8 cellular contexts compared by ENCODE assay signal in the genomic region with DNA sequence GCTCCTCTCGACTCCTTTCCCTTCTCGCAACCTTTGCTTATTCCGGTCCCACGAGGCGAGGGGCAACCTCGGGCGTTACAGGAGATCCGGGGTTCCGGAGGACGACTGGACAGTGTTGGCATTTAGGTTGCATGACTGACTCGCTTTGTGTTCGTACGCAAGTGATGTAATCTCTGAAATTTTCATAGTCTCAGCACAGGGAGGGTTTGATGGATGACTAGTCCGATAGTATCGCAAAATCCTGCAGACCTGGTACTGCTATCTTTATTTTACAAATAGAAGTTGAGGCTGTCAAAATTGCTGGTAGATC. TPM values are rescaled to one million over a fixed set of nuclear protein-coding genes. Genes with fewer than 3 reads are reported as not detected.
DNase-seq lines count a peak whose midpoint lies in the region; ATAC-seq, FAIRE-seq and TF ChIP-seq lines count a peak whose summit lies in the region.

No MANE protein-coding gene starts in this region.

- peaks cover 8% of the 10 kb centered on the region for H3F3A ChIP-seq in MM.1S (ENCODE audit: insufficient read depth, low read length)
- H3F3A ChIP-seq in neural progenitor cell (ENCODE audit: low read depth), result no peaks in the 10 kb centered on the region

- H2BK12ac ChIP-seq in H1 (ENCODE audit: low read depth, low read length), result no peak overlapping the region

- peaks cover 10% of the 10 kb centered on the region for H3K79me1 ChIP-seq in H1 (ENCODE audit: low read depth, low read length)

- H2AFZ ChIP-seq in MM.1S (ENCODE audit: low read length) (0 out of 2 replicates have a peak overlapping the region, but pooled peaks have one; percentile 42), H1 (ENCODE audit: low read length) (peak overlapping the region; percentile 82; the same call in 1 of the 2 replicates), neural progenitor cell (replicated peaks) (no peak overlapping the region)

- peak overlapping the region; percentile 24 for H3K56ac ChIP-seq in H1 (replicated peaks; ENCODE audit: insufficient read length, low read depth, low read length)

- H3K27ac Mint-ChIP-seq in CD4-positive, alpha-beta T cell, result peak overlapping the region; percentile 66
- H3K27ac Mint-ChIP-seq in neural progenitor cell, result no peak overlapping the region

- no peaks in the 10 kb centered on the region for H3K9me3 Mint-ChIP-seq in CD4-positive, alpha-beta T cell
- no peaks in the 10 kb centered on the region for H3K9me3 Mint-ChIP-seq in neural progenitor cell

- H3K27me3 Mint-ChIP-seq in CD4-positive, alpha-beta T cell, result no peaks in the 10 kb centered on the region
- peaks cover 10% of the 10 kb centered on the region for H3K27me3 Mint-ChIP-seq in neural progenitor cell (ENCODE audit: insufficient read depth, low read depth)

- H3K23me2 ChIP-seq in H1 (ENCODE audit: low read depth, low read length), result peaks cover 15% of the 10 kb centered on the region

- H3K18ac ChIP-seq in H1 (ENCODE audit: extremely low read depth, low read length), result no peak overlapping the region

- no peak overlapping the region for H2AK5ac ChIP-seq in H1 (ENCODE audit: low read depth, low read length)

- peaks cover 5% of the 10 kb centered on the region for H3K4me1 ChIP-seq in MM.1S (ENCODE audit: low read length)
- H3K4me1 ChIP-seq in H1 (replicated peaks in 1 of 4; ENCODE audit: control insufficient read depth in 3 of 4, insufficient read depth in 4 of 4, low read length in 3 of 4), result peaks cover 0 to 9% (median 6%) of the 10 kb centered on the region in 4 experiments; a peak in 6 of 7 replicates
- H3K4me1 ChIP-seq in neural progenitor cell, result peaks cover 3% of the 10 kb centered on the region

- no peak for ATAC-seq in CD4-positive, alpha-beta T cell (ENCODE audit: poor library complexity)
- ATAC-seq in GM21360 (IDR thresholded peaks at IDR 0.05; ENCODE audit: unreplicated experiment) (no peak), HG03159 (IDR thresholded peaks at IDR 0.05; ENCODE audit: unreplicated experiment) (no peak), HG02852 (IDR thresholded peaks at IDR 0.05; ENCODE audit: unreplicated experiment) (no peak)

- H2BK5ac ChIP-seq in H1 (ENCODE audit: low read depth, low read length), result no peak overlapping the region

- H4K20me1 ChIP-seq in MM.1S (ENCODE audit: insufficient read depth, low read length) (no peaks in the 10 kb centered on the region), H1 (replicated peaks in 1 of 2; ENCODE audit: control insufficient read depth in 1 of 2, insufficient read depth in 2 of 2, low read length in 2 of 2) (peaks cover 0 to 17% of the 10 kb centered on the region in 2 experiments), neural progenitor cell (ENCODE audit: low read depth) (peaks cover 15% of the 10 kb centered on the region)

- no peak overlapping the region for H3K23ac ChIP-seq in H1 (ENCODE audit: insufficient read length)

- peak overlapping the region; percentile 51 for H3K27ac ChIP-seq in CD4-positive, alpha-beta T cell (ENCODE audit: low read depth, low read length)
- peak overlapping the region; percentile 22; the same call in 1 of the 2 replicates for H3K27ac ChIP-seq in MM.1S (ENCODE audit: low read length)
- H3K27ac ChIP-seq in H1 (ENCODE audit: low read depth, low read length), result 0 out of 2 replicates have a peak overlapping the region, but pooled peaks have one; percentile 48
- no peak overlapping the region for H3K27ac ChIP-seq in neural progenitor cell

- no peak overlapping the region for H2BK15ac ChIP-seq in H1 (ENCODE audit: low read length)

- 10% methylated on average over 15 of the region's 15 CpGs; no CpG with 5 or more reads in 1 of the 2 experiments for WGBS in H1 (ENCODE audit: extremely low coverage in 1 of 2, insufficient coverage in 1 of 2, insufficient read length in 1 of 2, insufficient replicate concordance in 2 of 2, low coverage in 1 of 2, low lambda C conversion rate in 2 of 2, missing lambda C conversion rate in 1 of 2), 2 experiments

- H3K36me3 ChIP-seq in MM.1S (replicated peaks; ENCODE audit: insufficient read depth, low read length) (peaks cover 9% of the 10 kb centered on the region; the same call in 1 of the 2 replicates), H1 (ENCODE audit: control insufficient read depth in 2 of 4, insufficient read depth in 4 of 4, low read length in 3 of 4) (peaks cover 2 to 21% (median 11%) of the 10 kb centered on the region in 4 experiments; a peak in 7 of 8 replicates), neural progenitor cell (no peaks in the 10 kb centered on the region)

- no peak overlapping the region for H4K5ac ChIP-seq in H1 (ENCODE audit: insufficient read length, low read depth, low read length)

- H3K4me3 Mint-ChIP-seq in CD4-positive, alpha-beta T cell, result peak overlapping the region; percentile 84
- H3K4me3 Mint-ChIP-seq in neural progenitor cell, result peak overlapping the region; percentile 91

- H3K27me3 ChIP-seq in CD4-positive, alpha-beta T cell (ENCODE audit: control insufficient read depth, insufficient read depth, low read length), result no peaks in the 10 kb centered on the region
- H3K27me3 ChIP-seq in MM.1S (replicated peaks; ENCODE audit: insufficient read depth, low read length) (no peaks in the 10 kb centered on the region), H1 (replicated peaks in 1 of 4; ENCODE audit: control insufficient read depth in 3 of 4, extremely low read depth in 1 of 4, insufficient read depth in 3 of 4, low read length in 3 of 4) (no peaks in the 10 kb centered on the region), neural progenitor cell (no peaks in the 10 kb centered on the region)

- no peak overlapping the region for H3K4ac ChIP-seq in H1 (replicated peaks; ENCODE audit: insufficient read length, low read depth, low read length)

- CTCF ChIA-PET in CD4-positive, alpha-beta T cell (lab: Charles Lee), result interaction anchor here (0.8 to 1.4 kb wide), 2 partner anchors 91 to 331 kb away, joined by 3 to 4 read pairs; a partner anchor contains a TSS
- CTCF ChIA-PET in H1 (lab: Charles Lee; ENCODE audit: partially characterized antibody), result interaction anchor here (0.7 to 1.9 kb wide), 3 partner anchors 15 to 39 kb away, joined by 3 to 5 read pairs (median 3); no protein-coding TSS in a partner anchor

- no peak for FAIRE-seq in H1 (lab: Jason Lieb, UNC)

- H3K9ac ChIP-seq in MM.1S (ENCODE audit: low read length) (peak overlapping the region; percentile 85), H1 (replicated peaks in 1 of 4; ENCODE audit: extremely low read depth in 1 of 4, low read depth in 3 of 4, low read length in 3 of 4) (peak overlapping the region; percentile 65 to 84 (median 76)), neural progenitor cell (peak overlapping the region; percentile 67)

- no peak overlapping the region for H4K91ac ChIP-seq in H1 (replicated peaks; ENCODE audit: insufficient read length, low read length)

- no peaks in the 10 kb centered on the region for H3K9me2 ChIP-seq in MM.1S (replicated peaks; ENCODE audit: insufficient read depth, low read length)

- DNase-seq in CD4-positive, alpha-beta T cell, result no peak
- peak; percentile 13 for DNase-seq in MM.1S
- no peak for DNase-seq in H1 (ENCODE audit: low read depth in 1 of 2, low spot score in 2 of 2)
- DNase-seq in neural progenitor cell (ENCODE audit: low spot score), result no peak
- no peak for DNase-seq in stimulated activated CD4-positive, alpha-beta T cell treated with anti-CD3 and anti-CD28 coated beads, Interleukin-4, amount 100 ng/mL, for 1 hour

- no peak overlapping the region for H2BK120ac ChIP-seq in H1 (replicated peaks; ENCODE audit: low read depth, low read length)

- intact Hi-C loops in CD4-positive, alpha-beta T cell (cut with DNase I, micrococcal nuclease), result loop anchor here (1.0 to 5.0 kb wide), 11 partner anchors 12 to 402 kb away; a partner anchor contains a TSS

- no peak for TF ChIP-seq EP300 in H1 (IDR thresholded peaks at IDR 0.05; ENCODE audit: borderline replicate concordance in 1 of 2, low read depth in 2 of 2, low read length in 2 of 2)

- H3K36me3 Mint-ChIP-seq in CD4-positive, alpha-beta T cell (ENCODE audit: low read depth), result peaks cover 70% of the 10 kb centered on the region
- H3K36me3 Mint-ChIP-seq in neural progenitor cell, result peaks cover 8% of the 10 kb centered on the region

- peak overlapping the region; percentile 66; the same call in 1 of the 2 replicates for H4K8ac ChIP-seq in H1 (ENCODE audit: extremely low read depth, insufficient read depth, low read length)

- TF ChIP-seq RAD21 in H1 (IDR thresholded peaks at IDR 0.05 in 1 of 2, conservative IDR thresholded peaks at IDR 0.05 in 1 of 2; ENCODE audit: low read depth in 2 of 2, low read length in 2 of 2), result no peak

- H3K4me2 ChIP-seq in MM.1S (ENCODE audit: low read depth, low read length) (peak overlapping the region; percentile 94), H1 (ENCODE audit: insufficient read depth in 1 of 2, low read depth in 2 of 2, low read length in 2 of 2) (peak overlapping the region; percentile 77 to 95), neural progenitor cell (peak overlapping the region; percentile 87)

- H3K4me3 ChIP-seq in MM.1S (ENCODE audit: low read length) (peak overlapping the region; percentile 99), H1 (ENCODE audit: extremely low read depth in 1 of 4, insufficient read depth in 2 of 4, low read depth in 3 of 4, low read length in 4 of 4) (peak overlapping the region; percentile 82 to 100 (median 100)), neural progenitor cell (peak overlapping the region; percentile 99)

- no peaks in the 10 kb centered on the region for H3K9me3 ChIP-seq in CD4-positive, alpha-beta T cell (ENCODE audit: control insufficient read depth, low read length)
- H3K9me3 ChIP-seq in MM.1S (replicated peaks; ENCODE audit: insufficient read depth, low read length) (no peaks in the 10 kb centered on the region), H1 (ENCODE audit: insufficient read depth in 2 of 2, low read depth in 1 of 2, low read length in 1 of 2) (no peaks in the 10 kb centered on the region), neural progenitor cell (ENCODE audit: low read depth) (no peaks in the 10 kb centered on the region)

- TF ChIP-seq CTCF in CD4-positive, alpha-beta T cell (IDR thresholded peaks at IDR 0.05), result no peak
- TF ChIP-seq CTCF in MM.1S (IDR thresholded peaks at IDR 0.05; ENCODE audit: low read length) (no peak), H1 (IDR thresholded peaks at IDR 0.05; ENCODE audit: control extremely low read depth in 1 of 3, insufficient read depth in 1 of 3, low read depth in 1 of 3, low read length in 3 of 3) (no peak), neural progenitor cell (IDR thresholded peaks at IDR 0.05) (no peak)

- no peak for TF ChIP-seq POLR2A in H1 (IDR thresholded peaks at IDR 0.05; ENCODE audit: control extremely low read depth in 1 of 2, low read depth in 2 of 2, low read length in 2 of 2)

- POLR2A ChIA-PET in CD4-positive, alpha-beta T cell (lab: Charles Lee), result interaction anchor here (0.9 to 2.7 kb wide), 20 partner anchors 10 to 1653 kb away, joined by 3 to 23 read pairs (median 6); a partner anchor contains a TSS
- POLR2A ChIA-PET in H1 (lab: Charles Lee; ENCODE audit: partially characterized antibody), result interaction anchor here (0.7 to 6.7 kb wide), 12 partner anchors 10 to 499 kb away, joined by 3 to 94 read pairs (median 8); a partner anchor contains a TSS

- H2BK20ac ChIP-seq in H1 (ENCODE audit: low read length), result no peak overlapping the region

- no peak overlapping the region for H3K14ac ChIP-seq in H1 (ENCODE audit: insufficient read length)

- H3K79me2 ChIP-seq in MM.1S (ENCODE audit: low read length), result peaks cover 88% of the 10 kb centered on the region
- peaks cover 4 to 27% of the 10 kb centered on the region in 2 experiments; a peak in 3 of 4 replicates for H3K79me2 ChIP-seq in H1 (ENCODE audit: control insufficient read depth in 1 of 2, insufficient read depth in 2 of 2, low read length in 2 of 2)
- H3K79me2 ChIP-seq in neural progenitor cell (ENCODE audit: low read depth), result peaks cover 53% of the 10 kb centered on the region

- H3K4me1 Mint-ChIP-seq in CD4-positive, alpha-beta T cell (ENCODE audit: low read depth), result peaks cover 42% of the 10 kb centered on the region
- peaks cover 19% of the 10 kb centered on the region for H3K4me1 Mint-ChIP-seq in neural progenitor cell

RNA-seq across cellular contexts. Expression of a gene that starts 0.3 kb away (rescaled TPM):
- total RNA-seq in CD4-positive, alpha-beta T cell, result 10 to 100 TPM; 47.9 to 49.7 TPM
- 41.3 and 52.3 TPM in 2 replicates for total RNA-seq in H1 (2021; fragmentation: NEBNext Ultra II Directional; extraction: Animal tissue kit (Norgen Biotek cat#: 25700))
- polyA plus RNA-seq in H1 (2011; rRNA removed), result 46.5 and 61.0 TPM in 2 replicates
- polyA plus RNA-seq in H1 (2011; cell fraction: cytosol; rRNA removed), result 46.6 TPM
- polyA plus RNA-seq in H1 (2011; cell fraction: nucleus; rRNA removed), result 69.7 TPM
- 29.5 to 43.0 TPM (median 38.5 TPM) in 4 replicates for polyA plus RNA-seq in H1 (2012, experiment 1 of 2)
- 53.4 TPM for polyA plus RNA-seq in H1 (2012, experiment 2 of 2)
- polyA plus RNA-seq in H1 (2013, experiment 1 of 2), result 18.1 TPM
- polyA plus RNA-seq in H1 (2013, experiment 2 of 2), result 16.8 TPM
- 34.0 and 34.1 TPM in 2 replicates for polyA minus RNA-seq in H1 (2011; rRNA and poly(A)+ RNA removed)
- 37.3 TPM for polyA minus RNA-seq in H1 (2011; cell fraction: cytosol; rRNA and poly(A)+ RNA removed)
- polyA minus RNA-seq in H1 (2011; cell fraction: nucleus; rRNA and poly(A)+ RNA removed), result 31.5 TPM
- 19.9 and 23.4 TPM in 2 replicates for total RNA-seq in neural progenitor cell (ENCODE audit: low replicate concordance)

RNA-seq across cellular contexts. Expression of a gene that starts 0.7 kb away (rescaled TPM):
- total RNA-seq in CD4-positive, alpha-beta T cell, result 100 to 1,000 TPM; 135 to 143 TPM
- total RNA-seq in H1 (2021; fragmentation: NEBNext Ultra II Directional; extraction: Animal tissue kit (Norgen Biotek cat#: 25700)), result 178 and 190 TPM in 2 replicates
- 356 and 420 TPM in 2 replicates for polyA plus RNA-seq in H1 (2011; rRNA removed)
- 301 TPM for polyA plus RNA-seq in H1 (2011; cell fraction: cytosol; rRNA removed)
- polyA plus RNA-seq in H1 (2011; cell fraction: nucleus; rRNA removed), result 264 TPM
- polyA plus RNA-seq in H1 (2012, experiment 1 of 2), result 96.2 to 216 TPM (median 204 TPM) in 4 replicates
- polyA plus RNA-seq in H1 (2012, experiment 2 of 2), result 178 TPM
- 133 TPM for polyA plus RNA-seq in H1 (2013, experiment 1 of 2)
- 137 TPM for polyA plus RNA-seq in H1 (2013, experiment 2 of 2)
- polyA minus RNA-seq in H1 (2011; rRNA and poly(A)+ RNA removed), result 78.2 and 93.8 TPM in 2 replicates
- 107 TPM for polyA minus RNA-seq in H1 (2011; cell fraction: cytosol; rRNA and poly(A)+ RNA removed)
- 82.4 TPM for polyA minus RNA-seq in H1 (2011; cell fraction: nucleus; rRNA and poly(A)+ RNA removed)
- 95.2 and 225 TPM in 2 replicates for total RNA-seq in neural progenitor cell (ENCODE audit: low replicate concordance)

RNA-seq across cellular contexts. Expression of a gene that starts 21.2 kb away (rescaled TPM):
- total RNA-seq in CD4-positive, alpha-beta T cell, result 1 to 10 TPM; 1.1 TPM
- 28.3 and 33.2 TPM in 2 replicates for total RNA-seq in H1 (2021; fragmentation: NEBNext Ultra II Directional; extraction: Animal tissue kit (Norgen Biotek cat#: 25700))
- polyA plus RNA-seq in H1 (2011; rRNA removed), result 41.6 and 53.5 TPM in 2 replicates
- 64.3 TPM for polyA plus RNA-seq in H1 (2011; cell fraction: cytosol; rRNA removed)
- 96.7 TPM for polyA plus RNA-seq in H1 (2011; cell fraction: nucleus; rRNA removed)
- 26.7 to 59.8 TPM (median 48.4 TPM) in 4 replicates for polyA plus RNA-seq in H1 (2012, experiment 1 of 2)
- 31.8 TPM for polyA plus RNA-seq in H1 (2012, experiment 2 of 2)
- 29.3 TPM for polyA plus RNA-seq in H1 (2013, experiment 1 of 2)
- 28.1 TPM for polyA plus RNA-seq in H1 (2013, experiment 2 of 2)
- 22.4 and 25.3 TPM in 2 replicates for polyA minus RNA-seq in H1 (2011; rRNA and poly(A)+ RNA removed)
- polyA minus RNA-seq in H1 (2011; cell fraction: cytosol; rRNA and poly(A)+ RNA removed), result 13.9 TPM
- polyA minus RNA-seq in H1 (2011; cell fraction: nucleus; rRNA and poly(A)+ RNA removed), result 33.3 TPM
- total RNA-seq in neural progenitor cell (ENCODE audit: low replicate concordance), result 28.2 and 66.9 TPM in 2 replicates

RNA-seq across cellular contexts. Expression of a gene that starts 23.9 kb away (rescaled TPM):
- total RNA-seq in CD4-positive, alpha-beta T cell, result not detected
- total RNA-seq in H1 (2021; fragmentation: NEBNext Ultra II Directional; extraction: Animal tissue kit (Norgen Biotek cat#: 25700)), result 18.6 and 23.1 TPM in 2 replicates
- polyA plus RNA-seq in H1 (2011; rRNA removed), result 51.0 and 61.6 TPM in 2 replicates
- 34.1 TPM for polyA plus RNA-seq in H1 (2011; cell fraction: cytosol; rRNA removed)
- polyA plus RNA-seq in H1 (2011; cell fraction: nucleus; rRNA removed), result 63.5 TPM
- 19.7 to 33.8 TPM (median 29.0 TPM) in 4 replicates for polyA plus RNA-seq in H1 (2012, experiment 1 of 2)
- 27.3 TPM for polyA plus RNA-seq in H1 (2012, experiment 2 of 2)
- 24.6 TPM for polyA plus RNA-seq in H1 (2013, experiment 1 of 2)
- polyA plus RNA-seq in H1 (2013, experiment 2 of 2), result 27.4 TPM
- 35.8 and 44.0 TPM in 2 replicates for polyA minus RNA-seq in H1 (2011; rRNA and poly(A)+ RNA removed)
- polyA minus RNA-seq in H1 (2011; cell fraction: cytosol; rRNA and poly(A)+ RNA removed), result 12.2 TPM
- 9.3 TPM for polyA minus RNA-seq in H1 (2011; cell fraction: nucleus; rRNA and poly(A)+ RNA removed)
- total RNA-seq in neural progenitor cell (ENCODE audit: low replicate concordance), result 1.9 and 7.6 TPM in 2 replicates

Comparison
In these comparisons a context has a peak if more than half of its experiments do, and no peak if none do; other contexts are left out.
1. RNA of a gene that starts 21.2 kb away (total RNA-seq): 28.3 to 33.2 TPM in H1 and 28.2 to 66.9 TPM in neural progenitor cell; 1.1 TPM in CD4-positive, alpha-beta T cell; every median in the first group is over 10 times any median in the second.
2. Peak in every context shown above with its lines, with median percentiles within 50 percentile points of each other: H3K4me2 ChIP-seq, H3K4me3 ChIP-seq and H3K9ac ChIP-seq.